ENCODE assay signal across 21 cellular contexts in genomic region chr17:81276781-81277180, GRCh38.
"Had no signal": no experiment of that assay in that cellular context is flagged by ENCODE, and none has a peak within 500 bp of the region (broad histone marks: within the 10 kb centered on the region; RNA-seq: fewer than 3 reads in every experiment).

No MANE protein-coding gene starts in this region.

- H3K27me3 Mint-ChIP-seq: activated CD4-positive, alpha-beta T cell treated with anti-CD3 and anti-CD28 coated beads, Interleukin-2, amount 10 ng/mL, durations not matched to agents 24 days and 14 days; activated naive CD8-positive, alpha-beta T cell; central memory CD8-positive, alpha-beta T cell; memory B cell; naive thymus-derived CD8-positive, alpha-beta T cell; stimulated activated naive CD8-positive, alpha-beta T cell treated with anti-CD3 and anti-CD28 coated beads, Interleukin-15, Interleukin-2, amounts not matched to agents 100 ng/mL and 50 ng/mL, for 24 hours had no signal

- H3K9me3 Mint-ChIP-seq: activated CD4-positive, alpha-beta T cell treated with anti-CD3 and anti-CD28 coated beads, Interleukin-2, amount 10 ng/mL, durations not matched to agents 24 days and 14 days; activated T-cell treated with anti-CD3 and anti-CD28 coated beads, Interleukin-2, amount 50 U/mL, for 72 hours; central memory CD8-positive, alpha-beta T cell; memory B cell; naive thymus-derived CD8-positive, alpha-beta T cell; stimulated activated naive CD8-positive, alpha-beta T cell treated with anti-CD3 and anti-CD28 coated beads, Interleukin-15, Interleukin-2, amounts not matched to agents 100 ng/mL and 50 ng/mL, for 24 hours had no signal

- H3K27ac ChIP-seq: body of pancreas, gastrocnemius medialis had no signal

- H3K4me1 ChIP-seq: body of pancreas, gastrocnemius medialis had no signal

- H3K27ac Mint-ChIP-seq: activated CD4-positive, alpha-beta T cell treated with anti-CD3 and anti-CD28 coated beads, Interleukin-2, amount 10 ng/mL, durations not matched to agents 24 days and 14 days; activated CD8-positive, alpha-beta T cell treated with anti-CD3 and anti-CD28 coated beads, Interleukin-2, amount 10 ng/mL, durations not matched to agents 7 days and 5 days; activated naive CD8-positive, alpha-beta T cell; activated T-cell treated with anti-CD3 and anti-CD28 coated beads, Interleukin-2, amount 50 U/mL, for 72 hours; memory B cell; naive thymus-derived CD8-positive, alpha-beta T cell; stimulated activated naive CD8-positive, alpha-beta T cell treated with anti-CD3 and anti-CD28 coated beads, Interleukin-15, Interleukin-2, amounts not matched to agents 100 ng/mL and 50 ng/mL, for 24 hours had no signal

- DNase-seq: activated CD4-positive, alpha-beta T cell treated with anti-CD3 and anti-CD28 coated beads, Interleukin-2, amount 10 ng/mL, durations not matched to agents 24 days and 14 days; activated CD4-positive, CD25-positive, alpha-beta regulatory T cell; activated CD8-positive, alpha-beta memory T cell treated with anti-CD3 and anti-CD28 coated beads, Interleukin-2, amount 50 U/mL, for 48 hours; activated CD8-positive, alpha-beta T cell treated with anti-CD3 and anti-CD28 coated beads, Interleukin-2, amount 10 ng/mL, durations not matched to agents 7 days and 5 days; activated gamma-delta T cell; activated T-cell treated with anti-CD3 and anti-CD28 coated beads, Interleukin-2, amount 50 U/mL, for 72 hours; amniotic stem cell; cortex of kidney; effector CD4-positive, alpha-beta T cell; gastrocnemius medialis; naive thymus-derived CD8-positive, alpha-beta T cell; retina; small intestine; stimulated activated CD4-positive, alpha-beta T cell treated with anti-CD3 and anti-CD28 coated beads, Interleukin-4, amount 100 ng/mL, for 24 hours; T-helper 2 cell had no signal

- H3K9me3 ChIP-seq: body of pancreas, gastrocnemius medialis, testis had no signal

- H3K4me3 ChIP-seq: body of pancreas, gastrocnemius medialis, testis had no signal

- H3K27me3 ChIP-seq: body of pancreas, gastrocnemius medialis, testis had no signal

- H3K4me3 Mint-ChIP-seq: activated CD4-positive, alpha-beta T cell treated with anti-CD3 and anti-CD28 coated beads, Interleukin-2, amount 10 ng/mL, durations not matched to agents 24 days and 14 days; activated CD8-positive, alpha-beta T cell treated with anti-CD3 and anti-CD28 coated beads, Interleukin-2, amount 10 ng/mL, durations not matched to agents 7 days and 5 days; activated naive CD8-positive, alpha-beta T cell; activated T-cell treated with anti-CD3 and anti-CD28 coated beads, Interleukin-2, amount 50 U/mL, for 72 hours; central memory CD8-positive, alpha-beta T cell; memory B cell; naive thymus-derived CD8-positive, alpha-beta T cell; stimulated activated naive CD8-positive, alpha-beta T cell treated with anti-CD3 and anti-CD28 coated beads, Interleukin-15, Interleukin-2, amounts not matched to agents 100 ng/mL and 50 ng/mL, for 24 hours had no signal

- ATAC-seq: activated CD8-positive, alpha-beta T cell treated with anti-CD3 and anti-CD28 coated beads, Interleukin-2, amount 10 ng/mL, durations not matched to agents 7 days and 5 days; activated T-cell treated with anti-CD3 and anti-CD28 coated beads, Interleukin-2, amount 50 U/mL, for 72 hours; gastrocnemius medialis; naive thymus-derived CD8-positive, alpha-beta T cell had no signal
